In the genomic region with DNA sequence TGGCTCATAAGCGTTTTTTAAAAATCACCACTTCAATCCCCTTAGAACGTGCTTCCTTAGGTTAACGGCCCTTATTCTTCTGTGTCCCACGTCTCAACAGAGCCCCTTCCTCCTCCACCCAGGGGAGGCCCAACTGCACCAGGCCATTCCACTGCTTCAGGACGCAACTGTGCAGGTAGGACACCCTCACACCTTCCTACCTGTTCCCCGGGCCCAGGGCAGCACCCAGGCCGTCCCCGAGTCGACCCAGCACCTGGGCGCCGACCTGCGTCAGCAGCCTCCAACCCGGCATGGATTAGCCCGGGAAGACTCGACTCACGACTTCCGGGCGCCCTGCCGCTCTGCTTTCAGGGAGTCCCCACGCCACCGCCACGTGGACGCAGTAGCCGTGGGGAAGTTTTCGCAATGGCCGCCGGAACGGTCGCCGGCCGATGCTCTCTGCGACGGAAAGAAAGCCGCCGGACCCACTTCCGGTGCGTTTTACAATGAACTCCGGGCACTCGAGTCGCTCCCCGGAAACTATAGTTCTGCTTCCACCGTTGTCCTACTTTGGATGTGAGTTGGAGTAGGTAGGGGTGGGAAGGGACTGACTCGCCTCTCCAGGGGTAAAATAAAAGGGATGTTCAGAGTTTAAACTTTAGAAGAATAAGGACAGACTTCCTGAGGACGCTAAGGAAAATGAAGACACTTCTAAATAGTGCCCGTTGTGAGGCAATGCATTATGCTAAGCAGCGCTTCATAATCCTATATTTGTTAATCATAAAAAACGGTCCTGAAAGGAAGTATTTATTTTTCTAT, we compare ENCODE assay signal across 8 cellular contexts. TPM values are rescaled to one million over a fixed set of nuclear protein-coding genes. Genes with fewer than 3 reads are reported as not detected.
DNase-seq lines count a peak whose midpoint lies in the region; ATAC-seq and TF ChIP-seq lines count a peak whose summit lies in the region.

Gene MRPL3 (minus strand): TSS at position 442 of the 798 bp plus-strand sequence. CDS start 150 bp downstream, at position 292.

- H3K4me3 Mint-ChIP-seq in natural killer cell treated with Interleukin-12 subunit alpha and Interleukin-12 subunit beta and Interleukin-15 and Interleukin-18, amount 100 ng/mL, for 72 hours: peak within 1 kb of the TSS; percentile 100

- peak within 1 kb of the TSS; percentile 98 for H3K4me2 ChIP-seq in Loucy (ENCODE audit: low read depth, low read length, poor library complexity, severe bottlenecking)

- H3K27me3 Mint-ChIP-seq in natural killer cell treated with Interleukin-12 subunit alpha and Interleukin-12 subunit beta and Interleukin-15 and Interleukin-18, amount 100 ng/mL, for 72 hours: peaks cover 0 to 3% of the 10 kb centered on the region in 2 donors

- H3K9ac ChIP-seq in Loucy (ENCODE audit: low read depth, low read length, poor library complexity, severe bottlenecking): peak within 1 kb of the TSS; percentile 92

- peaks cover 25% of the 10 kb centered on the region for H3K4me1 ChIP-seq in Loucy (ENCODE audit: insufficient read depth, low read length, poor library complexity, severe bottlenecking)

- no peaks in the 10 kb centered on the region for H3K27me3 ChIP-seq in H7 (ENCODE audit: control insufficient read depth, insufficient read depth, low read length)
- H3K27me3 ChIP-seq in Loucy (ENCODE audit: insufficient read depth, low read length, poor library complexity, severe bottlenecking): peaks cover 43% of the 10 kb centered on the region

- H3F3A ChIP-seq in Loucy (ENCODE audit: low read depth): no peaks in the 10 kb centered on the region

- H3K36me3 ChIP-seq in H7 (replicated peaks; ENCODE audit: control insufficient read depth, insufficient read depth, low read length): peaks cover 17% of the 10 kb centered on the region
- H3K36me3 ChIP-seq in Loucy (ENCODE audit: insufficient read depth, low read length): peaks cover 12% of the 10 kb centered on the region; the same call in 1 of the 2 replicates

- peak within 1 kb of the TSS; percentile 90 for H3K4me3 ChIP-seq in H7 (ENCODE audit: insufficient read depth, low read depth, low read length)
- peak within 1 kb of the TSS; percentile 94 for H3K4me3 ChIP-seq in Loucy (ENCODE audit: low read length, poor library complexity, severe bottlenecking)
- peak within 1 kb of the TSS; percentile 99 for H3K4me3 ChIP-seq in fibroblast of the aortic adventitia (ENCODE audit: low read depth, low read length)

- peaks cover 26 to 32% of the 10 kb centered on the region in 2 donors for H3K4me1 Mint-ChIP-seq in natural killer cell treated with Interleukin-12 subunit alpha and Interleukin-12 subunit beta and Interleukin-15 and Interleukin-18, amount 100 ng/mL, for 72 hours (ENCODE audit: low read depth in 2 of 2)

- TF ChIP-seq CTCF in Loucy (conservative IDR thresholded peaks at IDR 0.05; ENCODE audit: low read length): no peak
- no peak for TF ChIP-seq CTCF in fibroblast of the aortic adventitia (IDR thresholded peaks at IDR 0.05; ENCODE audit: insufficient read depth, low read length)

- no peaks in the 10 kb centered on the region for H3K9me3 ChIP-seq in Loucy (ENCODE audit: insufficient read depth, low read depth, low read length)

- peaks cover 28% of the 10 kb centered on the region for H4K20me1 ChIP-seq in Loucy (ENCODE audit: insufficient read depth, low read length, poor library complexity, severe bottlenecking)

- peak within 1 kb of the TSS; percentile 98 to 99 for H3K27ac Mint-ChIP-seq in natural killer cell treated with Interleukin-12 subunit alpha and Interleukin-12 subunit beta and Interleukin-15 and Interleukin-18, amount 100 ng/mL, for 72 hours

- peak; percentile 97 for ATAC-seq in natural killer cell treated with Interleukin-12 subunit alpha and Interleukin-12 subunit beta and Interleukin-15 and Interleukin-18, amount 100 ng/mL, for 72 hours

- DNase-seq in ELR (ENCODE audit: low read depth): peak; percentile 91
- peak; percentile 74 for DNase-seq in H7
- DNase-seq in SHP77 (lab: John Stamatoyannopoulos, UW): peak; percentile 80 to 88
- DNase-seq in activated effector memory CD4-positive, alpha-beta T cell treated with Interleukin-2 at 50 U/mL for 16 hours: peak; percentile 74
- DNase-seq in fibroblast of the aortic adventitia (ENCODE audit: low read depth): peak; percentile 91
- peak; percentile 93 for DNase-seq in natural killer cell treated with Interleukin-12 subunit alpha and Interleukin-12 subunit beta and Interleukin-15 and Interleukin-18, amount 100 ng/mL, for 72 hours (ENCODE audit: low spot score)
- peak; percentile 82 for DNase-seq in stimulated activated naive CD4-positive, alpha-beta T cell treated with Interleukin-2 at 50 U/mL for 16 hours (lab: John Stamatoyannopoulos, UW)

- H2AFZ ChIP-seq in Loucy (ENCODE audit: low read length): peak within 1 kb of the TSS; percentile 96

- peaks cover 17% of the 10 kb centered on the region for H3K36me3 Mint-ChIP-seq in natural killer cell treated with Interleukin-12 subunit alpha and Interleukin-12 subunit beta and Interleukin-15 and Interleukin-18, amount 100 ng/mL, for 72 hours

- 0 out of 2 replicates have a peak, but pooled peaks cover 4% of the 10 kb centered on the region for H3K9me2 ChIP-seq in Loucy (replicated peaks; ENCODE audit: low read depth, low read length)

- H3K79me2 ChIP-seq in Loucy (ENCODE audit: insufficient read depth, low read length): peaks cover 47% of the 10 kb centered on the region

- H3K9me3 Mint-ChIP-seq in natural killer cell treated with Interleukin-12 subunit alpha and Interleukin-12 subunit beta and Interleukin-15 and Interleukin-18, amount 100 ng/mL, for 72 hours: no peaks in the 10 kb centered on the region

RNA-seq across cellular contexts. Expression of gene MRPL3, which starts in this region (rescaled TPM):
- total RNA-seq in H7 (2014; rRNA removed; shearing (Covaris generic)): 248 and 253 TPM in 2 replicates
- total RNA-seq in fibroblast of the aortic adventitia (ENCODE audit: low replicate concordance): 164 and 376 TPM in 2 replicates
- total RNA-seq in natural killer cell treated with Interleukin-12 subunit alpha and Interleukin-12 subunit beta and Interleukin-15 and Interleukin-18, amount 100 ng/mL, for 72 hours: 100 to 1,000 TPM; 106 to 133 TPM

Comparison
In these comparisons a context has a peak if more than half of its experiments do, and no peak if none do; other contexts are left out.
1. Peak in every context shown above with its lines: DNase-seq, ATAC-seq and H3K4me3 ChIP-seq.